ENCODE assay signal across 17 cellular contexts in the genomic region with DNA sequence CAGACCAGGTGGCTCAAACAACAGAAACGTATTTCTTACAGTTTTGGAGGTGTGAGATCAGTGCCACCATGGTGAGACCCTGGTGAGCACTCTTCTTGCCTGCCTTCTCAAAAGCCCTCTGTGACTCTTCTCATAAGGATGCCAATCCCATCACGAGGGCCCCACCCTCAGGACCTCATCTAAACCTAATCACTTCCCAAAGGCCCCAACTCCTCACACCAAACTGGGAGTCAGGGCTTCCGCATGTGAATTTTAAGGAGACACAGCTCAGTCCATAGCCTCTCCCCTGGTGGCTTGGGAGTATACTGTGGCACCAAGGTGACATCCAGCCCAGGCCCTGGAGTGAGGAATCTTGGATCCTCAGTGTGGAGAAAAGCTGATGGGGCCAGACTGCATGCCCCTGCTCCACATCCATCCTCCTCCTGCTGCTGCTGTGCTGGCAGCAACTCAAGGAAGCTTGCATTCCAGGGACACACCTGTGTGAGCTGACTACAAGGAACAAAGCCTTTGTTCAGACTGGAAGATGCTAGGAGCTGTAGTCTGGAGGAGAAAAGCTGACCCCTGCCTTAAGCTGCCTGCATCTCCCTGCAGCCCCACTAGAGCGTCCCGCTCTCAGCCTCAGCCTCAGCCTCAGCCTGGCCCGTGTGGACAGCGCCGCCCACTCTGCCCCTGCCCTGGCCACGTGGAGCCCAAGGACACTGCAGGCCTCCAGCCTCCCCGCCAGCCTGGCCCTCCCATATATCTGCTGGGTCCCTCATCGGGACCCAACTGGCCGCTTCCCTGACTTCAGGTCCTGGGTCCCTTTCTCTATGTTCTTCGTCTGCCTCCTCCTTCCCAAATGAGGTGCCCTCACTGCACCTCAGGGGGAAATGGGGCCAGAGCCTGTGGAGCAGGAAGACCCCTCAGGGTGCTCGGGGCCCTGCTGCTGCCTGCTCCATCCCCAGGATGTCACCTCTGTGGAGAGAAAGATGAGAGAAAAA.
"Had no signal": no experiment of that assay in that cellular context is flagged by ENCODE, and none has a peak within 500 bp of the region (broad histone marks: within the 10 kb centered on the region; RNA-seq: fewer than 3 reads in every experiment).

No MANE protein-coding gene starts in this region.

- H3K9me3 ChIP-seq: mucosa of descending colon, spleen, thyroid gland, vagina had no signal

- ATAC-seq: mucosa of descending colon; naive thymus-derived CD4-positive, alpha-beta T cell; sciatic nerve had no signal

- H3K36me3 ChIP-seq: brain microvascular endothelial cell, spleen, thyroid gland, vagina had no signal

- FAIRE-seq: TTC549 had no signal

- H3K4me3 Mint-ChIP-seq: dendritic cell treated with granulocyte-macrophage colony-stimulating factor and Interleukin-4, amounts not matched to agents 40 ng/mL and 50 ng/mL, for 4 days; naive thymus-derived CD4-positive, alpha-beta T cell had no signal

- H3K27me3 ChIP-seq: brain microvascular endothelial cell, thyroid gland, vagina had no signal

- H3K4me1 ChIP-seq: spleen, thyroid gland, vagina had no signal

- H3K27ac ChIP-seq: brain microvascular endothelial cell, spleen, thyroid gland, vagina had no signal

- H3K27ac Mint-ChIP-seq: dendritic cell treated with granulocyte-macrophage colony-stimulating factor and Interleukin-4, amounts not matched to agents 40 ng/mL and 50 ng/mL, for 4 days; naive thymus-derived CD4-positive, alpha-beta T cell had no signal

- H3K4me1 Mint-ChIP-seq: naive thymus-derived CD4-positive, alpha-beta T cell had no signal

- H3K4me3 ChIP-seq: lung, mucosa of descending colon, spleen, thyroid gland, vagina had no signal

- H3K9me3 Mint-ChIP-seq: dendritic cell treated with granulocyte-macrophage colony-stimulating factor and Interleukin-4, amounts not matched to agents 40 ng/mL and 50 ng/mL, for 4 days had no signal

- H3K36me3 Mint-ChIP-seq: naive thymus-derived CD4-positive, alpha-beta T cell had no signal

- DNase-seq: activated CD4-positive, alpha-beta T cell treated with anti-CD3 and anti-CD28 coated beads, Interleukin-2, amount 50 U/mL, for 1 hour; activated naive CD4-positive, alpha-beta T cell treated with Interleukin-2 at 50 U/mL for 16 hours; anterior cingulate cortex; brain microvascular endothelial cell; cerebellar nuclear complex; effector memory CD4-positive, alpha-beta T cell; foreskin melanocyte; mucosa of descending colon; naive thymus-derived CD4-positive, alpha-beta T cell; spleen; T-helper 2 cell; thyroid gland had no signal
